Comparison of ENCODE assay signal across 19 cellular contexts in the genomic region with DNA sequence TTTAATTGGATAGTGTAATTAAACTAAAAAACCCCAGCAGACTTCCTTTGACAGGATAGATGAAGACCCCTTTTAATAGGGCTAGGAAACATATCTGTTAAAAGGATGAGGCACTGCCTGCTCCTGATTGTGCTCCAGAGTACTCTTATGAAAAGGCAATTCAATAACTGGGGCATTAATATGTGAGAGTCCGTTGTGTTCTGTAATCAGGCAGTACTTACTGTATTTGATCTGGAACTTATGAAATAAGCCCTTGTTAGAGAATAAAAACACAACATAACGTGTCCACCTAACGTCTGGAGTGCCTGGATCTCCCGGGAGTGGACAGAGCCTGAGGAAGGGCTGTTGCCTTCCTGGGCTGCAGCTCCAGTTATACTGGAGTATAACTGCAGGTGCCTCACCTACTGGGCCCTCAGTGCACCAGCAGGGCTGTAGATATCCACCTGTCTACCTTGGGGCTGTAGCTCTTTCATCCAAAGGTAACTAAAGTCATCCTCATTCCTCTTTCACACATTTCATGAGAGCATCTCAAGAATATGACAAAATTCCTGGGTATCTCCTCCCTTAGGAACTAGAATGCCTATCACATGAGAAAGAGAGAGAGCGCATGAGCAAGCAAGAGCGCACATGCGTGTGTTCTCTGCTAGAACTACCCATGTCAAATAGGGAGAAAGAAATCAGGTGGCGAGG.
"Had no signal": no experiment of that assay in that cellular context is flagged by ENCODE, and none has a peak within 500 bp of the region (broad histone marks: within the 10 kb centered on the region; RNA-seq: fewer than 3 reads in every experiment).

No MANE protein-coding gene starts in this region.

- H3K4me3 ChIP-seq: ascending aorta, colonic mucosa, left ventricle myocardium inferior, right atrium auricular region, SK-N-MC, smooth muscle cell had no signal

- H3K79me2 ChIP-seq: parathyroid adenoma had no signal

- H3K27ac ChIP-seq: ascending aorta, colonic mucosa, left ventricle myocardium inferior, parathyroid adenoma, right atrium auricular region, SK-N-MC had no signal

- H3K4me2 ChIP-seq: smooth muscle cell had no signal

- H3K9me3 ChIP-seq: ascending aorta, colonic mucosa, right atrium auricular region had no signal

- ATAC-seq: activated naive CD8-positive, alpha-beta T cell treated with anti-CD3 and anti-CD28 coated beads, Interleukin-2, amount 50 U/mL, for 24 hours; activated T-helper 17 cell treated with anti-CD3 and anti-CD28 coated beads, Interleukin-2, amount 50 U/mL, for 72 hours; esophagus mucosa; stimulated activated naive CD8-positive, alpha-beta T cell treated with anti-CD3 and anti-CD28 coated beads, Interleukin-15, Interleukin-2, amounts not matched to agents 100 U/mL and 50 U/mL, for 24 hours had no signal

- H3K9ac ChIP-seq: parathyroid adenoma had no signal

- H2AFZ ChIP-seq: parathyroid adenoma had no signal

- FAIRE-seq: keratinocyte had no signal

- DNase-seq: activated CD4-positive, alpha-beta T cell treated with anti-CD3 and anti-CD28 coated beads, Interleukin-2, amount 50 U/mL, for 1 hour; activated CD8-positive, alpha-beta memory T cell treated with anti-CD3 and anti-CD28 coated beads for 24 hours; activated naive CD4-positive, alpha-beta T cell treated with anti-CD3 and anti-CD28 coated beads for 36 hours; activated naive CD8-positive, alpha-beta T cell treated with anti-CD3 and anti-CD28 coated beads, Interleukin-2, amount 50 U/mL, for 24 hours; colonic mucosa; left ventricle myocardium inferior; mesendoderm; stimulated activated CD4-positive, alpha-beta T cell treated with anti-CD3 and anti-CD28 coated beads, Interleukin-4, amount 100 ng/mL, for 4 hours; stimulated activated CD8-positive, alpha-beta memory T cell treated with anti-CD3 and anti-CD28 coated beads, Interleukin-4, amount 100 ng/mL, for 48 hours; stimulated activated naive CD8-positive, alpha-beta T cell treated with anti-CD3 and anti-CD28 coated beads, Interleukin-15, Interleukin-2, amounts not matched to agents 100 U/mL and 50 U/mL, for 24 hours; T-helper 9 cell had no signal

- H3K4me1 ChIP-seq: ascending aorta, colonic mucosa, right atrium auricular region had no signal

- H3K36me3 ChIP-seq: colonic mucosa, right atrium auricular region had no signal

- H3K27me3 ChIP-seq: ascending aorta, colonic mucosa, right atrium auricular region had no signal
